ENCODE assay signal across 16 cellular contexts in genomic region chr17:42782402-42783061, GRCh38. TPM values are rescaled to one million over a fixed set of nuclear protein-coding genes. Genes with fewer than 3 reads are reported as not detected.
DNase-seq lines count a peak whose midpoint lies in the region; ATAC-seq and TF ChIP-seq lines count a peak whose summit lies in the region.
"Had no signal": no experiment of that assay in that cellular context is flagged by ENCODE, and none has a peak within 500 bp of the region (broad histone marks: within the 10 kb centered on the region; RNA-seq: fewer than 3 reads in every experiment).

No MANE protein-coding gene starts in this region.

- no peaks in the 10 kb centered on the region; the same call in none of the 2 replicates for H3K27me3 Mint-ChIP-seq in HFFc6 (ENCODE audit: insufficient read depth)
- peaks cover 48% of the 10 kb centered on the region for H3K27me3 Mint-ChIP-seq in type B pancreatic cell

- peak overlapping the region; percentile 98 for H3K4me3 Mint-ChIP-seq in HFFc6
- H3K4me3 Mint-ChIP-seq in type B pancreatic cell = peak overlapping the region; percentile 62
- H3K4me3 Mint-ChIP-seq: activated CD4-positive, alpha-beta memory T cell treated with anti-CD3 and anti-CD28 coated beads for 36 hours had no signal

- no peaks in the 10 kb centered on the region for H3K36me3 ChIP-seq in kidney epithelial cell (ENCODE audit: control insufficient read depth, insufficient read depth, low read length)

- TF ChIP-seq CTCF in HFFc6 (IDR thresholded peaks at IDR 0.05) (peak; percentile 17; the same call in 1 of the 2 replicates), cardiac fibroblast (IDR thresholded peaks at IDR 0.05; ENCODE audit: low read depth, low read length) (no peak), kidney epithelial cell (IDR thresholded peaks at IDR 0.05; ENCODE audit: insufficient read depth, low read length, poor library complexity, severe bottlenecking) (no peak), type B pancreatic cell (conservative IDR thresholded peaks at IDR 0.05) (no peak)

- DNase-seq in HFFc6 (no peak), cardiac fibroblast (ENCODE audit: low read depth in 2 of 2) (no peak), kidney epithelial cell (ENCODE audit: low read depth) (no peak), type B pancreatic cell (ENCODE audit: extremely low spot score, unreplicated experiment) (no peak), NCI-H1417 treated with DMSO at 0.1 percent for 48 hours (lab: John Stamatoyannopoulos, UW) (no peak)
- DNase-seq: activated CD4-positive, alpha-beta memory T cell treated with anti-CD3 and anti-CD28 coated beads for 36 hours; adrenal gland; MM.1S; NCI-H2029 treated with DMSO at 0.1 percent for 48 hours; NCI-H524 treated with DMSO at 0.1 percent for 48 hours; small intestine; stimulated activated naive CD8-positive, alpha-beta T cell treated with anti-CD3 and anti-CD28 coated beads, Interleukin-15, Interleukin-2, amounts not matched to agents 100 U/mL and 50 U/mL, for 24 hours had no signal

- H3K9me3 Mint-ChIP-seq in HFFc6 = no peaks in the 10 kb centered on the region
- no peaks in the 10 kb centered on the region for H3K9me3 Mint-ChIP-seq in type B pancreatic cell
- H3K9me3 Mint-ChIP-seq: activated CD4-positive, alpha-beta memory T cell treated with anti-CD3 and anti-CD28 coated beads for 36 hours had no signal

- H3K4me3 ChIP-seq in cardiac fibroblast (replicated peaks in 1 of 2; ENCODE audit: low read depth in 2 of 2, low read length in 2 of 2) (peak overlapping the region; percentile 61 to 81), kidney epithelial cell (ENCODE audit: low read depth, low read length) (peak overlapping the region; percentile 57)
- H3K4me3 ChIP-seq: adrenal gland, GM12878, lung had no signal

- peaks cover 41% of the 10 kb centered on the region for H3K36me3 Mint-ChIP-seq in HFFc6 (ENCODE audit: low read depth)
- H3K36me3 Mint-ChIP-seq in type B pancreatic cell = peaks cover 6% of the 10 kb centered on the region

- peaks cover 44% of the 10 kb centered on the region for H3K4me1 Mint-ChIP-seq in HFFc6 (ENCODE audit: low read depth)
- H3K4me1 Mint-ChIP-seq in type B pancreatic cell (ENCODE audit: unreplicated experiment) = peaks cover 6% of the 10 kb centered on the region

- peaks cover 2% of the 10 kb centered on the region for H3K27me3 ChIP-seq in kidney epithelial cell (ENCODE audit: control insufficient read depth, insufficient read depth, low read length)

- no peak for ATAC-seq in GM18517 (IDR thresholded peaks at IDR 0.05; ENCODE audit: unreplicated experiment)
- ATAC-seq in GM19351 (IDR thresholded peaks at IDR 0.05; ENCODE audit: unreplicated experiment) = no peak
- ATAC-seq: GM12878; stimulated activated naive CD8-positive, alpha-beta T cell treated with anti-CD3 and anti-CD28 coated beads, Interleukin-15, Interleukin-2, amounts not matched to agents 100 U/mL and 50 U/mL, for 24 hours had no signal

- peak overlapping the region; percentile 86 for H3K27ac Mint-ChIP-seq in HFFc6
- no peak overlapping the region for H3K27ac Mint-ChIP-seq in type B pancreatic cell
- H3K27ac Mint-ChIP-seq: activated CD4-positive, alpha-beta memory T cell treated with anti-CD3 and anti-CD28 coated beads for 36 hours had no signal

RNA-seq across cellular contexts. Expression of gene WNK4, which starts 2.1 kb away (rescaled TPM):
- total RNA-seq in HFFc6 (2021; fragmentation: NEBNext Ultra II Directional; extraction: Animal tissue kit (Norgen Biotek cat#: 25700)) = 10 to 100 TPM; 22.2 to 33.0 (median 24.3) TPM
- total RNA-seq in kidney epithelial cell = 0.67 and 0.96 TPM in 2 replicates
- total RNA-seq in type B pancreatic cell (ENCODE audit: low replicate concordance) = 2.7 and 4.2 TPM in 2 replicates

RNA-seq across cellular contexts. Expression of gene VPS25, which starts 9.3 kb away (rescaled TPM):
- 10 to 100 TPM; 79.3 to 94.5 (median 90.5) TPM for total RNA-seq in HFFc6 (2021; fragmentation: NEBNext Ultra II Directional; extraction: Animal tissue kit (Norgen Biotek cat#: 25700))
- total RNA-seq in kidney epithelial cell (131 and 144 TPM in 2 replicates), type B pancreatic cell (ENCODE audit: low replicate concordance) (86.9 and 103 TPM in 2 replicates)

RNA-seq across cellular contexts. Expression of gene COA3, which starts 16.0 kb away (rescaled TPM):
- total RNA-seq in HFFc6 (2021; fragmentation: NEBNext Ultra II Directional; extraction: Animal tissue kit (Norgen Biotek cat#: 25700)) = 10 to 100 TPM; 52.8 to 67.3 (median 61.1) TPM
- total RNA-seq in kidney epithelial cell = 48.3 and 49.4 TPM in 2 replicates
- 82.2 and 93.9 TPM in 2 replicates for total RNA-seq in type B pancreatic cell (ENCODE audit: low replicate concordance)

RNA-seq across cellular contexts. Expression of gene CNTD1, which starts 16.1 kb away (rescaled TPM):
- under 1 TPM in 1 of 6 experiments, not detected in 5; 0.19 TPM for total RNA-seq in HFFc6 (2021; fragmentation: NEBNext Ultra II Directional; extraction: Animal tissue kit (Norgen Biotek cat#: 25700))
- total RNA-seq in kidney epithelial cell (0.21 TPM in 1 of 2 replicates, not detected in the other), type B pancreatic cell (ENCODE audit: low replicate concordance) (0.46 TPM in 1 of 2 replicates, not detected in the other)
- total RNA-seq: activated CD4-positive, alpha-beta memory T cell treated with anti-CD3 and anti-CD28 coated beads for 36 hours had no signal

RNA-seq across cellular contexts. Expression of gene RAMP2, which starts 21.5 kb away (rescaled TPM):
- total RNA-seq in HFFc6 (2021; fragmentation: NEBNext Ultra II Directional; extraction: Animal tissue kit (Norgen Biotek cat#: 25700)) = 1 to 10 TPM in 3 of 6 experiments, under 1 TPM in 3; 0.40 to 1.3 (median 0.80) TPM
- total RNA-seq in kidney epithelial cell = 1.3 and 5.3 TPM in 2 replicates
- 1.5 and 8.3 TPM in 2 replicates for total RNA-seq in type B pancreatic cell (ENCODE audit: low replicate concordance)
- total RNA-seq: activated CD4-positive, alpha-beta memory T cell treated with anti-CD3 and anti-CD28 coated beads for 36 hours; GM12878 had no signal
